27 cellular contexts compared by ENCODE assay signal in the genomic region with DNA sequence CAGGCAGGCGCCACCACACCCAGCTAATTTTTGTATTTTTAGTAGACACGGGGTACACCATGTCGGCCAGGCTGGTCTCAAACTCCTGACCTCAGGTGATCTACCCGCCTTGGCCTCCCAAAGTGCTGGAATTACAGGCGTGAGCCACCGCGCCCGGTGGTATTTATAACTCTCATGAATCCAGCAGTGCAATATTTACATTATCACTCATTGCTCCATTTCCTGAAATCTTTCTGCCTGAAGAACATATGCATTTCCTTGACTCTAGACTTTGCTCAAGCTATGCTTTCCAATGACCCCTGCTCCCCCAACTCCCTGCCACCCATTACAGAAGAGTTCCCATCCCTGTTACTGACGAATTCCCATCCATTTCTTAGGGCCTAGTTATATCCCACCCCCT. TPM values are rescaled to one million over a fixed set of nuclear protein-coding genes. Genes with fewer than 3 reads are reported as not detected.
DNase-seq lines count a peak whose midpoint lies in the region; ATAC-seq and TF ChIP-seq lines count a peak whose summit lies in the region.
"Had no signal": no experiment of that assay in that cellular context is flagged by ENCODE, and none has a peak within 500 bp of the region (broad histone marks: within the 10 kb centered on the region; RNA-seq: fewer than 3 reads in every experiment).

No MANE protein-coding gene starts in this region.

- intact Hi-C loops in activated T-helper 2 cell treated with anti-CD3 and anti-CD28 coated beads, Interferon-gamma antibody, Interleukin-2, Interleukin-4, amounts not matched to agents 10 μg/mL and 5 μg/mL and 100 μg/mL, durations not matched to agents 14 hours and 24 hours and 36 hours (cut with micrococcal nuclease), result no loop called here
- intact Hi-C loops in left colon (cut with DNase I, micrococcal nuclease) (no loop called here), OCI-LY7 (cut with micrococcal nuclease; ENCODE audit: unreplicated experiment) (no loop called here)

- H3K4me2 ChIP-seq in OCI-LY7 (ENCODE audit: low read length), result no peak overlapping the region
- H3K4me2 ChIP-seq: PC-9 had no signal

- peak overlapping the region; percentile 30 for H3K27ac Mint-ChIP-seq in activated T-helper 2 cell treated with anti-CD3 and anti-CD28 coated beads, Interferon-gamma antibody, Interleukin-2, Interleukin-4, amounts not matched to agents 10 μg/mL and 5 μg/mL and 100 μg/mL, durations not matched to agents 14 hours and 24 hours and 36 hours
- no peak overlapping the region for H3K27ac Mint-ChIP-seq in naive thymus-derived CD8-positive, alpha-beta T cell

- no peak overlapping the region for H3K4me3 ChIP-seq in OCI-LY7 (ENCODE audit: low read depth, low read length, poor library complexity, severe bottlenecking)
- H3K4me3 ChIP-seq: K562, PC-9, SJCRH30 had no signal

- POLR2A ChIA-PET in OCI-LY7 (lab: Charles Lee), result no interaction called here
- POLR2A ChIA-PET in naive thymus-derived CD8-positive, alpha-beta T cell (lab: Charles Lee), result no interaction called here

- no peaks in the 10 kb centered on the region for H3K4me1 Mint-ChIP-seq in activated T-helper 2 cell treated with anti-CD3 and anti-CD28 coated beads, Interferon-gamma antibody, Interleukin-2, Interleukin-4, amounts not matched to agents 10 μg/mL and 5 μg/mL and 100 μg/mL, durations not matched to agents 14 hours and 24 hours and 36 hours (ENCODE audit: low read depth)
- H3K4me1 Mint-ChIP-seq in naive thymus-derived CD8-positive, alpha-beta T cell, result no peaks in the 10 kb centered on the region
- H3K4me1 Mint-ChIP-seq: CD4-positive, alpha-beta memory T cell had no signal

- no peaks in the 10 kb centered on the region for H3K27me3 Mint-ChIP-seq in activated T-helper 2 cell treated with anti-CD3 and anti-CD28 coated beads, Interferon-gamma antibody, Interleukin-2, Interleukin-4, amounts not matched to agents 10 μg/mL and 5 μg/mL and 100 μg/mL, durations not matched to agents 14 hours and 24 hours and 36 hours (ENCODE audit: low read depth)
- no peaks in the 10 kb centered on the region for H3K27me3 Mint-ChIP-seq in naive thymus-derived CD8-positive, alpha-beta T cell
- H3K27me3 Mint-ChIP-seq: CD4-positive, alpha-beta memory T cell had no signal

- no peak overlapping the region for H2AFZ ChIP-seq in OCI-LY7 (ENCODE audit: low read length)
- H2AFZ ChIP-seq: PC-9 had no signal

- H3K36me3 Mint-ChIP-seq in activated T-helper 2 cell treated with anti-CD3 and anti-CD28 coated beads, Interferon-gamma antibody, Interleukin-2, Interleukin-4, amounts not matched to agents 10 μg/mL and 5 μg/mL and 100 μg/mL, durations not matched to agents 14 hours and 24 hours and 36 hours (ENCODE audit: low read depth), result peaks cover 46% of the 10 kb centered on the region
- H3K36me3 Mint-ChIP-seq in naive thymus-derived CD8-positive, alpha-beta T cell, result peaks cover 6 to 63% (median 14%) of the 10 kb centered on the region in 3 donors

- H3K79me2 ChIP-seq in OCI-LY7 (ENCODE audit: insufficient read depth, low read depth, low read length), result no peaks in the 10 kb centered on the region

- no peaks in the 10 kb centered on the region for H3K4me1 ChIP-seq in OCI-LY7 (ENCODE audit: insufficient read depth, low read length, poor library complexity, severe bottlenecking)
- H3K4me1 ChIP-seq: SJCRH30 had no signal

- H3K27ac ChIP-seq in OCI-LY7 (ENCODE audit: low read depth, low read length, poor library complexity, severe bottlenecking), result no peak overlapping the region
- H3K27ac ChIP-seq: PC-9, SJCRH30 had no signal

- CTCF ChIA-PET in OCI-LY7 (lab: Charles Lee; ENCODE audit: unreplicated experiment), result no interaction called here

- H3K4me3 Mint-ChIP-seq in activated T-helper 2 cell treated with anti-CD3 and anti-CD28 coated beads, Interferon-gamma antibody, Interleukin-2, Interleukin-4, amounts not matched to agents 10 μg/mL and 5 μg/mL and 100 μg/mL, durations not matched to agents 14 hours and 24 hours and 36 hours (ENCODE audit: low read depth), result no peak overlapping the region
- H3K4me3 Mint-ChIP-seq in naive thymus-derived CD8-positive, alpha-beta T cell, result no peak overlapping the region
- H3K4me3 Mint-ChIP-seq: CD4-positive, alpha-beta memory T cell had no signal

- no peaks in the 10 kb centered on the region for H4K20me1 ChIP-seq in OCI-LY7 (ENCODE audit: insufficient read depth, low read length)

- no peaks in the 10 kb centered on the region for H3K9me3 ChIP-seq in OCI-LY7 (ENCODE audit: low read length)
- H3K9me3 ChIP-seq: SJCRH30 had no signal

- no peaks in the 10 kb centered on the region for H3K9me2 ChIP-seq in OCI-LY7 (ENCODE audit: insufficient read depth, low read length)

- no peaks in the 10 kb centered on the region for H3K9me3 Mint-ChIP-seq in activated T-helper 2 cell treated with anti-CD3 and anti-CD28 coated beads, Interferon-gamma antibody, Interleukin-2, Interleukin-4, amounts not matched to agents 10 μg/mL and 5 μg/mL and 100 μg/mL, durations not matched to agents 14 hours and 24 hours and 36 hours
- H3K9me3 Mint-ChIP-seq in naive thymus-derived CD8-positive, alpha-beta T cell, result no peaks in the 10 kb centered on the region
- H3K9me3 Mint-ChIP-seq: CD4-positive, alpha-beta memory T cell had no signal

- peak; percentile 83 for ATAC-seq in left colon
- no peak for ATAC-seq in naive thymus-derived CD8-positive, alpha-beta T cell
- ATAC-seq: K562, Right ventricle myocardium inferior, SK-N-SH treated with all-trans-retinoic acid at 6 μM for 48 hours had no signal

- peak; percentile 8 for DNase-seq in HT1080 (ENCODE audit: low read depth)
- no peak for DNase-seq in activated T-helper 2 cell treated with anti-CD3 and anti-CD28 coated beads, Interferon-gamma antibody, Interleukin-2, Interleukin-4, amounts not matched to agents 10 μg/mL and 5 μg/mL and 100 μg/mL, durations not matched to agents 14 hours and 24 hours and 36 hours (ENCODE audit: low spot score)
- peak in 1 of 2 donors; percentile 7 for DNase-seq in left colon
- DNase-seq in DMS114 treated with DMSO at 0.1 percent for 48 hours (lab: John Stamatoyannopoulos, UW; ENCODE audit: unreplicated experiment), result no peak
- no peak for DNase-seq in OCI-LY7 (ENCODE audit: low spot score)
- DNase-seq in naive thymus-derived CD8-positive, alpha-beta T cell, result no peak
- DNase-seq in HK-2 (ENCODE audit: unreplicated experiment), result no peak
- DNase-seq: C1 segment of cervical spinal cord; CD4-positive, alpha-beta memory T cell; COR-L47; DMS 273 treated with DMSO at 0.1 percent for 48 hours; DMS79 treated with DMSO at 0.1 percent for 48 hours; GF-D8; Kasumi-1; NCI-H1092 treated with DMSO at 0.1 percent for 48 hours; NCI-H1436; NCI-H187; NCI-H2081 treated with DMSO at 0.1 percent for 48 hours; NCI-H2171; NCI-H226; NCI-H524; NCI-H774; PC-9; SJCRH30 had no signal

- H3K36me3 ChIP-seq in OCI-LY7 (ENCODE audit: insufficient read depth, low read length), result peaks cover 83% of the 10 kb centered on the region

- BruUV-seq in OCI-LY7 (replicated peaks; lab: Mats Ljungman, UMichigan), result no TSS peak

- TF ChIP-seq CTCF in OCI-LY7 (conservative IDR thresholded peaks at IDR 0.05; ENCODE audit: low read length), result no peak

RNA-seq across cellular contexts. Expression of a gene that starts 19.7 kb away (rescaled TPM):
- 340 and 370 TPM in 2 replicates for total RNA-seq in HT1080 (2014; rRNA removed; shearing (Covaris generic))
- 386 and 388 TPM in 2 replicates for polyA plus RNA-seq in HT1080 (2015; cell fraction: cytosol; rRNA removed)
- 180 and 186 TPM in 2 replicates for polyA plus RNA-seq in HT1080 (2015; cell fraction: nucleus; rRNA removed)
- total RNA-seq in activated T-helper 2 cell treated with anti-CD3 and anti-CD28 coated beads, Interferon-gamma antibody, Interleukin-2, Interleukin-4, amounts not matched to agents 10 μg/mL and 5 μg/mL and 100 μg/mL, durations not matched to agents 14 hours and 24 hours and 36 hours, result 132 and 142 TPM in 2 replicates
- 100 to 1,000 TPM; 100 to 136 TPM for total RNA-seq in left colon
- total RNA-seq in OCI-LY7 (2014; rRNA removed; shearing (Covaris generic)), result 111 and 159 TPM in 2 replicates
- total RNA-seq in OCI-LY7 (2022), result 107 and 149 TPM in 2 replicates
- 10 to 100 TPM; 36.8 to 42.9 TPM for total RNA-seq in naive thymus-derived CD8-positive, alpha-beta T cell
- 100 to 1,000 TPM; 182 to 220 (median 206) TPM for polyA plus RNA-seq in naive thymus-derived CD8-positive, alpha-beta T cell

RNA-seq across cellular contexts. Expression of a gene that starts 25.3 kb away (rescaled TPM):
- total RNA-seq in HT1080 (2014; rRNA removed; shearing (Covaris generic)), result 13.9 and 17.9 TPM in 2 replicates
- 13.6 and 15.1 TPM in 2 replicates for polyA plus RNA-seq in HT1080 (2015; cell fraction: cytosol; rRNA removed)
- polyA plus RNA-seq in HT1080 (2015; cell fraction: nucleus; rRNA removed), result 19.0 and 19.4 TPM in 2 replicates
- 25.6 and 30.8 TPM in 2 replicates for total RNA-seq in activated T-helper 2 cell treated with anti-CD3 and anti-CD28 coated beads, Interferon-gamma antibody, Interleukin-2, Interleukin-4, amounts not matched to agents 10 μg/mL and 5 μg/mL and 100 μg/mL, durations not matched to agents 14 hours and 24 hours and 36 hours
- total RNA-seq in left colon (1 to 10 TPM; 6.8 to 8.9 TPM), OCI-LY7 (2022) (34.7 and 35.1 TPM in 2 replicates)
- total RNA-seq in OCI-LY7 (2014; rRNA removed; shearing (Covaris generic)), result 15.1 and 16.6 TPM in 2 replicates
- total RNA-seq in naive thymus-derived CD8-positive, alpha-beta T cell, result 10 to 100 TPM; 14.6 to 19.0 TPM
- 1 to 10 TPM; 3.4 to 9.7 (median 9.5) TPM for polyA plus RNA-seq in naive thymus-derived CD8-positive, alpha-beta T cell

RNA-seq across cellular contexts. Expression of a gene that starts 25.5 kb away (rescaled TPM):
- 49.9 and 76.1 TPM in 2 replicates for total RNA-seq in HT1080 (2014; rRNA removed; shearing (Covaris generic))
- polyA plus RNA-seq in HT1080 (2015; cell fraction: cytosol; rRNA removed), result 52.4 and 62.6 TPM in 2 replicates
- 53.6 and 54.6 TPM in 2 replicates for polyA plus RNA-seq in HT1080 (2015; cell fraction: nucleus; rRNA removed)
- total RNA-seq in activated T-helper 2 cell treated with anti-CD3 and anti-CD28 coated beads, Interferon-gamma antibody, Interleukin-2, Interleukin-4, amounts not matched to agents 10 μg/mL and 5 μg/mL and 100 μg/mL, durations not matched to agents 14 hours and 24 hours and 36 hours, result 86.5 and 88.4 TPM in 2 replicates
- total RNA-seq in left colon, result 10 to 100 TPM; 78.7 to 81.3 TPM
- total RNA-seq in OCI-LY7 (2014; rRNA removed; shearing (Covaris generic)), result 37.3 and 42.9 TPM in 2 replicates
- 88.2 and 89.6 TPM in 2 replicates for total RNA-seq in OCI-LY7 (2022)
- 10 to 100 TPM; 64.9 to 68.8 TPM for total RNA-seq in naive thymus-derived CD8-positive, alpha-beta T cell
- 10 to 100 TPM; 43.8 to 65.8 (median 58.4) TPM for polyA plus RNA-seq in naive thymus-derived CD8-positive, alpha-beta T cell

RNA-seq across cellular contexts. Expression of a gene that starts 58.3 kb away (rescaled TPM):
- total RNA-seq in HT1080 (2014; rRNA removed; shearing (Covaris generic)), result 70.8 and 89.2 TPM in 2 replicates
- polyA plus RNA-seq in HT1080 (2015; cell fraction: cytosol; rRNA removed), result 44.6 and 57.7 TPM in 2 replicates
- polyA plus RNA-seq in HT1080 (2015; cell fraction: nucleus; rRNA removed), result 67.9 and 79.7 TPM in 2 replicates
- total RNA-seq in activated T-helper 2 cell treated with anti-CD3 and anti-CD28 coated beads, Interferon-gamma antibody, Interleukin-2, Interleukin-4, amounts not matched to agents 10 μg/mL and 5 μg/mL and 100 μg/mL, durations not matched to agents 14 hours and 24 hours and 36 hours, result 57.7 and 62.5 TPM in 2 replicates
- total RNA-seq in left colon (10 to 100 TPM; 26.5 to 27.7 TPM), OCI-LY7 (2022) (62.8 and 67.1 TPM in 2 replicates)
- 39.1 and 42.4 TPM in 2 replicates for total RNA-seq in OCI-LY7 (2014; rRNA removed; shearing (Covaris generic))
- total RNA-seq in naive thymus-derived CD8-positive, alpha-beta T cell, result 10 to 100 TPM; 52.5 to 58.7 TPM
- polyA plus RNA-seq in naive thymus-derived CD8-positive, alpha-beta T cell, result 10 to 100 TPM; 12.2 to 15.4 (median 12.6) TPM

RNA-seq across cellular contexts. Expression of a gene that starts 58.7 kb away (rescaled TPM):
- 31.3 and 35.6 TPM in 2 replicates for total RNA-seq in HT1080 (2014; rRNA removed; shearing (Covaris generic))
- polyA plus RNA-seq in HT1080 (2015; cell fraction: cytosol; rRNA removed), result 21.8 and 25.2 TPM in 2 replicates
- polyA plus RNA-seq in HT1080 (2015; cell fraction: nucleus; rRNA removed), result 32.6 and 32.9 TPM in 2 replicates
- total RNA-seq in activated T-helper 2 cell treated with anti-CD3 and anti-CD28 coated beads, Interferon-gamma antibody, Interleukin-2, Interleukin-4, amounts not matched to agents 10 μg/mL and 5 μg/mL and 100 μg/mL, durations not matched to agents 14 hours and 24 hours and 36 hours, result 25.3 and 26.6 TPM in 2 replicates
- total RNA-seq in left colon (10 to 100 TPM; 15.4 to 17.2 TPM), OCI-LY7 (2022) (27.8 and 38.5 TPM in 2 replicates)
- 32.3 and 42.1 TPM in 2 replicates for total RNA-seq in OCI-LY7 (2014; rRNA removed; shearing (Covaris generic))
- total RNA-seq in naive thymus-derived CD8-positive, alpha-beta T cell, result 10 to 100 TPM; 16.9 to 18.1 TPM
- 10 to 100 TPM; 14.1 to 19.9 (median 18.3) TPM for polyA plus RNA-seq in naive thymus-derived CD8-positive, alpha-beta T cell
